ENCODE assay signal across 8 cellular contexts in genomic region chr21:15826147-15826780, GRCh38.
DNase-seq lines count a peak whose midpoint lies in the region; ATAC-seq and TF ChIP-seq lines count a peak whose summit lies in the region.

No MANE protein-coding gene starts in this region.

- ATAC-seq in right lobe of liver, result peak; percentile 92 to 96 (median 94)

- H3K27ac ChIP-seq in right lobe of liver, result no peak overlapping the region

- TF ChIP-seq CTCF in right lobe of liver (IDR thresholded peaks at IDR 0.05), result peak; percentile 56 to 71 (median 66)

- H3K9me3 ChIP-seq in right lobe of liver, result no peaks in the 10 kb centered on the region

- WGBS in right lobe of liver (ENCODE audit: insufficient coverage, low coverage, low lambda C conversion rate, missing lambda C conversion rate), result 37% methylated on average over 5 of the region's 5 CpGs

- H3K36me3 ChIP-seq in right lobe of liver, result peaks cover 0 to 11% (median under 1%) of the 10 kb centered on the region in 4 donors

- TF ChIP-seq POLR2A in right lobe of liver (IDR thresholded peaks at IDR 0.05), result no peak

- DNase-seq in A172 (ENCODE audit: low spot score), result peak; percentile 45
- peak; percentile 22 for DNase-seq in Daoy (ENCODE audit: low read depth)
- DNase-seq in HEK293T (ENCODE audit: extremely low spot score), result peak; percentile 51
- peak; percentile 15 for DNase-seq in NOMO-1 treated with dmso at 0.1 percent for 144 hours (lab: John Stamatoyannopoulos, UW; ENCODE audit: unreplicated experiment)
- peak; percentile 84 for DNase-seq in cerebellar cortex (ENCODE audit: low spot score)
- no peak for DNase-seq in right lobe of liver
- DNase-seq in NCI-H187 treated with DMSO at 0.1 percent for 48 hours (lab: John Stamatoyannopoulos, UW), result no peak
- DNase-seq in OCI-M2 (lab: John Stamatoyannopoulos, UW; ENCODE audit: unreplicated experiment), result no peak

- H3K4me3 ChIP-seq in right lobe of liver, result no peak overlapping the region

- CTCF ChIA-PET in HEK293T (lab: Yijun Ruan, JAX), result no interaction called here

- POLR2A ChIA-PET in HEK293T (lab: Yijun Ruan, JAX), result no interaction called here

- H3K4me1 ChIP-seq in right lobe of liver, result no peaks in the 10 kb centered on the region

- intact Hi-C loops in right lobe of liver (cut with DNase I), result no loop called here

- no peaks in the 10 kb centered on the region for H3K27me3 ChIP-seq in right lobe of liver

TF ChIP-seq in HEK293T, 16 proteins besides CTCF, POLR2A, EP300 and RAD21:
- TF ChIP-seq SUZ12 (IDR thresholded peaks at IDR 0.05) (no peak), NFRKB (IDR thresholded peaks at IDR 0.05) (no peak), FOXA1 (IDR thresholded peaks at IDR 0.05) (no peak)

Comparison
In these comparisons a context has a peak if more than half of its experiments do, and no peak if none do; other contexts are left out.
1. DNase-seq: peak in A172 (single experiment), Daoy (single experiment), HEK293T (single experiment), NOMO-1 treated with dmso at 0.1 percent for 144 hours (single experiment) and cerebellar cortex (single experiment); none in right lobe of liver (0 of 3), NCI-H187 treated with DMSO at 0.1 percent for 48 hours (single experiment) and OCI-M2 (single experiment).